15 cellular contexts compared by ENCODE assay signal in genomic region chr10:127887497-127888415, GRCh38. TPM values are rescaled to one million over a fixed set of nuclear protein-coding genes. Genes with fewer than 3 reads are reported as not detected.
"Had no signal": no experiment of that assay in that cellular context is flagged by ENCODE, and none has a peak within 500 bp of the region (broad histone marks: within the 10 kb centered on the region; RNA-seq: fewer than 3 reads in every experiment).

No MANE protein-coding gene starts in this region.

- H3K9me3 Mint-ChIP-seq: immature natural killer cell; stimulated activated naive CD8-positive, alpha-beta T cell treated with anti-CD3 and anti-CD28 coated beads, Interleukin-15, amount 100 ng/mL, for 72 hours had no signal

- H3K4me3 Mint-ChIP-seq: immature natural killer cell; stimulated activated naive CD8-positive, alpha-beta T cell treated with anti-CD3 and anti-CD28 coated beads, Interleukin-15, amount 100 ng/mL, for 72 hours had no signal

- H3K4me1 Mint-ChIP-seq: immature natural killer cell; stimulated activated naive CD8-positive, alpha-beta T cell treated with anti-CD3 and anti-CD28 coated beads, Interleukin-15, amount 100 ng/mL, for 72 hours had no signal

- ATAC-seq: lower lobe of right lung; stimulated activated naive CD8-positive, alpha-beta T cell treated with anti-CD3 and anti-CD28 coated beads, Interleukin-15, amount 100 ng/mL, for 72 hours had no signal

- DNase-seq: activated naive CD4-positive, alpha-beta T cell treated with anti-CD3 and anti-CD28 coated beads, Interleukin-2, amount 50 U/mL, for 16 hours; adrenal gland; central memory CD4-positive, alpha-beta T cell; esophagus squamous epithelium; foreskin fibroblast; glutamatergic neuron; immature natural killer cell; lower lobe of right lung; ovary; stimulated activated CD4-positive, alpha-beta T cell treated with anti-CD3 and anti-CD28 coated beads, Interleukin-4, amount 100 ng/mL, for 4 hours; stimulated activated naive CD8-positive, alpha-beta T cell treated with anti-CD3 and anti-CD28 coated beads, Interleukin-15, amount 100 ng/mL, for 72 hours; T-helper 9 cell; testis; uterus had no signal

- H3K36me3 Mint-ChIP-seq: immature natural killer cell had no signal

- H3K9me3 ChIP-seq: adrenal gland, esophagus squamous epithelium, lower lobe of right lung, ovary, testis, uterus had no signal

- H3K4me3 ChIP-seq: adrenal gland, esophagus squamous epithelium, lower lobe of right lung, ovary, testis, uterus had no signal

- H3K4me1 ChIP-seq: adrenal gland, lower lobe of right lung, testis, uterus had no signal

- H3K36me3 ChIP-seq: adrenal gland, esophagus squamous epithelium, lower lobe of right lung, ovary, uterus had no signal

- H3K27me3 ChIP-seq: adrenal gland, ovary, testis, uterus had no signal

- H3K27ac ChIP-seq: lower lobe of right lung, ovary, testis, uterus, VCaP had no signal

- H3K27ac Mint-ChIP-seq: immature natural killer cell; stimulated activated naive CD8-positive, alpha-beta T cell treated with anti-CD3 and anti-CD28 coated beads, Interleukin-15, amount 100 ng/mL, for 72 hours had no signal

RNA-seq across cellular contexts. Expression of gene CLRN3, which starts 5.0 kb away (rescaled TPM):
- total RNA-seq: esophagus squamous epithelium, lower lobe of right lung, uterus had no signal
